ENCODE assay signal across 9 cellular contexts in the genomic region with DNA sequence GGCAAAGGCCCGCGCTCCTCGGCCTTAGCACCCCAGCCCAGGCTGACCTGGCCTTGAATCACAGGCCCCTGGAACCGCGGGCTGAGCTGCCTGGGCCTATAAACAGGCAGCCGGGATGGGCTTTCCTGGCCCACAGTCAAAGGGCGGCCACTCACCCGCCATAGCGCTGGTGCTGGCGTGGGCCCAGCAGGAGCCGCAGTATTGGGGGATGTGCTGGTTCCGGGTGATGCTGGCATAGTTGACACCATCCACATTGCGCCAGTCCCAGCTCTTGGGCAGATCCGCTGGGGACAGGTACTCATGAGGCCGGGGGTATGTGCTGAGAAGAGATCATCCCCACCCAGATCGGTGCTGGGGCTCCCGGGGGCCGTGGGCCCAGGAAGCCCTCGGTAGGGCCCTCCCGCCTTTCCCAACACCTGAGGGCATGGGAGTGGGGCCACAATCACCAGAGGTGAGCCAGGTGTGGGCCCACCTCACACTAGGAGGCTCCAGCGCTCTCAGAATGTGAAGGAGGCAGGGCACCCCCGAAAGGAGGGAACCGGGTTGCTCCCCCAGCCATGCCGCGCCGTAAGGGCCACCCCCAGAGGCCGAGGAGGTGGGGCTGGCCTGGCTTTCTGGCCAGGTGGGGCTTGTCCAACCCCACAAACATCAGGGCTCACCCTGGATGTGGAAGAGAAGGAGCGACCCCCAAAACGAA. TPM values are rescaled to one million over a fixed set of nuclear protein-coding genes. Genes with fewer than 3 reads are reported as not detected.
A peak's percentile ranks its signal among the peaks of the same experiment; 100 is the strongest.
DNase-seq lines count a peak whose midpoint lies in the region; ATAC-seq and TF ChIP-seq lines count a peak whose summit lies in the region.
"Had no signal": no experiment of that assay in that cellular context is flagged by ENCODE, and none has a peak within 500 bp of the region (broad histone marks: within the 10 kb centered on the region; RNA-seq: fewer than 3 reads in every experiment).

No MANE protein-coding gene starts in this region.

- H3K4me2 ChIP-seq in GM23338: peak overlapping the region; percentile 96

- peak overlapping the region; percentile 81 for H2AFZ ChIP-seq in GM23338

- H3K27me3 Mint-ChIP-seq in GM23338 (ENCODE audit: insufficient read depth, low read depth, poor library complexity): peaks cover 24% of the 10 kb centered on the region
- no peaks in the 10 kb centered on the region for H3K27me3 Mint-ChIP-seq in activated B cell treated with CpG ODN at 0.5 μM for 24 hours
- peaks cover 15% of the 10 kb centered on the region for H3K27me3 Mint-ChIP-seq in glutamatergic neuron (ENCODE audit: unreplicated experiment)

- H3K9me3 Mint-ChIP-seq in GM23338: no peaks in the 10 kb centered on the region
- no peaks in the 10 kb centered on the region for H3K9me3 Mint-ChIP-seq in activated B cell treated with CpG ODN at 0.5 μM for 24 hours
- peaks cover 5% of the 10 kb centered on the region for H3K9me3 Mint-ChIP-seq in glutamatergic neuron (ENCODE audit: unreplicated experiment)

- intact Hi-C loops in activated B cell treated with CpG ODN at 0.5 μM for 24 hours (cut with micrococcal nuclease): loop anchor here (1.0 to 10.0 kb wide), 7 partner anchors 136 to 1616 kb away; a partner anchor contains a TSS

- peak; percentile 33 for DNase-seq in GM23338 (ENCODE audit: low spot score)
- DNase-seq in activated B cell treated with CpG ODN at 0.5 μM for 24 hours: no peak
- DNase-seq in glutamatergic neuron: peak; percentile 6
- no peak for DNase-seq in retinal pigment epithelial cell (ENCODE audit: low read depth)
- no peak for DNase-seq in NCI-H1105 treated with DMSO at 0.1 percent for 48 hours (lab: John Stamatoyannopoulos, UW)
- no peak for DNase-seq in NCI-H2081 (lab: John Stamatoyannopoulos, UW)
- no peak for DNase-seq in Kasumi-1 (lab: John Stamatoyannopoulos, UW)

- H3K27me3 ChIP-seq in GM23338 (ENCODE audit: insufficient read depth): peaks cover 11% of the 10 kb centered on the region

- POLR2A ChIA-PET in activated B cell treated with CpG ODN at 0.5 μM for 24 hours (lab: Charles Lee): interaction anchor here (0.6 to 5.1 kb wide), 11 partner anchors 11 to 1617 kb away, joined by 3 to 88 read pairs (median 20); a partner anchor contains a TSS

- ATAC-seq in GM23338 (peak; percentile 21), activated B cell treated with CpG ODN at 0.5 μM for 24 hours (ENCODE audit: low read depth) (no peak), HG03520 (IDR thresholded peaks at IDR 0.05; ENCODE audit: unreplicated experiment) (no peak)

- H3K4me3 ChIP-seq in GM23338: peak overlapping the region; percentile 65
- H3K4me3 ChIP-seq in retinal pigment epithelial cell (ENCODE audit: low read length): peak overlapping the region; percentile 55

- CTCF ChIA-PET in activated B cell treated with CpG ODN at 0.5 μM for 24 hours (lab: Charles Lee): interaction anchor here (1.2 to 1.8 kb wide), 2 partner anchors 26 to 27 kb away, joined by 3 to 4 read pairs; a partner anchor contains a TSS

- H3K36me3 Mint-ChIP-seq in GM23338 (ENCODE audit: low read depth) (no peaks in the 10 kb centered on the region; the same call in 2 of the 3 replicates), activated B cell treated with CpG ODN at 0.5 μM for 24 hours (ENCODE audit: low read depth) (peaks cover 42% of the 10 kb centered on the region), glutamatergic neuron (ENCODE audit: unreplicated experiment) (no peaks in the 10 kb centered on the region)

- peaks cover 24% of the 10 kb centered on the region for H3K4me1 Mint-ChIP-seq in GM23338
- peaks cover 63% of the 10 kb centered on the region for H3K4me1 Mint-ChIP-seq in activated B cell treated with CpG ODN at 0.5 μM for 24 hours
- no peaks in the 10 kb centered on the region for H3K4me1 Mint-ChIP-seq in glutamatergic neuron (ENCODE audit: low read depth, unreplicated experiment)

- H3K4me3 Mint-ChIP-seq in GM23338 (peak overlapping the region; percentile 65; the same call in 2 of the 3 replicates), activated B cell treated with CpG ODN at 0.5 μM for 24 hours (peak overlapping the region; percentile 91), glutamatergic neuron (ENCODE audit: unreplicated experiment) (peak overlapping the region; percentile 42)

- H3K9me2 ChIP-seq in GM23338 (ENCODE audit: insufficient read depth): no peaks in the 10 kb centered on the region

- peaks cover 1% of the 10 kb centered on the region; the same call in 1 of the 2 replicates for H3K4me1 ChIP-seq in GM23338 (ENCODE audit: insufficient read depth)

- H3F3A ChIP-seq in GM23338 (replicated peaks; ENCODE audit: low read depth): no peaks in the 10 kb centered on the region

- H3K27ac Mint-ChIP-seq in GM23338 (no peak overlapping the region), activated B cell treated with CpG ODN at 0.5 μM for 24 hours (peak overlapping the region; percentile 99), glutamatergic neuron (ENCODE audit: unreplicated experiment) (no peak overlapping the region)

- no peaks in the 10 kb centered on the region for H3K79me2 ChIP-seq in GM23338 (replicated peaks; ENCODE audit: insufficient read depth)

- no peaks in the 10 kb centered on the region for H3K36me3 ChIP-seq in GM23338 (ENCODE audit: insufficient read depth)

- no peak; a peak in 1 of 4 replicates for TF ChIP-seq CTCF in GM23338 (conservative IDR thresholded peaks at IDR 0.05; ENCODE audit: low read depth in 2 of 2)
- TF ChIP-seq CTCF in activated B cell treated with CpG ODN at 0.5 μM for 24 hours (IDR thresholded peaks at IDR 0.05): no peak
- no peak for TF ChIP-seq CTCF in glutamatergic neuron (IDR thresholded peaks at IDR 0.05; ENCODE audit: partially characterized antibody, unreplicated experiment)
- TF ChIP-seq CTCF in retinal pigment epithelial cell (conservative IDR thresholded peaks at IDR 0.05; ENCODE audit: low read depth, low read length): no peak

- H3K27ac ChIP-seq in GM23338 (ENCODE audit: low read depth): no peak overlapping the region

- H4K20me1 ChIP-seq in GM23338 (replicated peaks; ENCODE audit: insufficient read depth): 0 out of 2 replicates have a peak, but pooled peaks cover 5% of the 10 kb centered on the region

TF ChIP-seq in GM23338, 12 proteins besides CTCF, POLR2A, EP300 and RAD21:
- TF ChIP-seq JUNB (IDR thresholded peaks at IDR 0.05; ENCODE audit: unreplicated experiment) (no peak), NANOG (IDR thresholded peaks at IDR 0.05; ENCODE audit: borderline replicate concordance) (no peak), ZNF114 (CRISPR knock-in tag; IDR thresholded peaks at IDR 0.05) (no peak), EZH2 (IDR thresholded peaks at IDR 0.05; ENCODE audit: low read depth, unreplicated experiment) (no peak), STAT1 (IDR thresholded peaks at IDR 0.05; ENCODE audit: unreplicated experiment) (no peak)
- TF ChIP-seq, protein P1, sequence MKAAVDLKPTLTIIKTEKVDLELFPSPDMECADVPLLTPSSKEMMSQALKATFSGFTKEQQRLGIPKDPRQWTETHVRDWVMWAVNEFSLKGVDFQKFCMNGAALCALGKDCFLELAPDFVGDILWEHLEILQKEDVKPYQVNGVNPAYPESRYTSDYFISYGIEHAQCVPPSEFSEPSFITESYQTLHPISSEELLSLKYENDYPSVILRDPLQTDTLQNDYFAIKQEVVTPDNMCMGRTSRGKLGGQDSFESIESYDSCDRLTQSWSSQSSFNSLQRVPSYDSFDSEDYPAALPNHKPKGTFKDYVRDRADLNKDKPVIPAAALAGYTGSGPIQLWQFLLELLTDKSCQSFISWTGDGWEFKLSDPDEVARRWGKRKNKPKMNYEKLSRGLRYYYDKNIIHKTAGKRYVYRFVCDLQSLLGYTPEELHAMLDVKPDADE (IDR thresholded peaks at IDR 0.05): no peak

RNA-seq across cellular contexts. Expression of a gene that starts 0.7 kb away (rescaled TPM):
- total RNA-seq in GM23338 (2014; rRNA removed; shearing (Covaris generic)): 41.4 and 47.7 TPM in 2 replicates
- polyA plus RNA-seq in GM23338 (2016; fragmentation: Nextera tagmentation; extraction: Ambion mirVana): 0.58 and 0.63 TPM in 2 replicates
- 262 and 278 TPM in 2 replicates for total RNA-seq in activated B cell treated with CpG ODN at 0.5 μM for 24 hours
- 13.1 TPM for total RNA-seq in glutamatergic neuron (ENCODE audit: unreplicated experiment)

RNA-seq across cellular contexts. Expression of a gene that starts 12.9 kb away (rescaled TPM):
- total RNA-seq in GM23338 (2014; rRNA removed; shearing (Covaris generic)): not detected in 2 replicates
- polyA plus RNA-seq in GM23338 (2016; fragmentation: Nextera tagmentation; extraction: Ambion mirVana): not detected in 2 replicates
- 0.05 and 0.09 TPM in 2 replicates for total RNA-seq in activated B cell treated with CpG ODN at 0.5 μM for 24 hours
- total RNA-seq in glutamatergic neuron (ENCODE audit: unreplicated experiment): not detected
- total RNA-seq: activated CD8-positive, alpha-beta memory T cell treated with anti-CD3 and anti-CD28 coated beads for 36 hours had no signal

RNA-seq across cellular contexts. Expression of a gene that starts 25.3 kb away (rescaled TPM):
- total RNA-seq in GM23338 (2014; rRNA removed; shearing (Covaris generic)): 67.0 and 75.8 TPM in 2 replicates
- polyA plus RNA-seq in GM23338 (2016; fragmentation: Nextera tagmentation; extraction: Ambion mirVana): 52.1 and 52.9 TPM in 2 replicates
- 97.2 and 107 TPM in 2 replicates for total RNA-seq in activated B cell treated with CpG ODN at 0.5 μM for 24 hours
- 112 TPM for total RNA-seq in glutamatergic neuron (ENCODE audit: unreplicated experiment)

RNA-seq across cellular contexts. Expression of a gene that starts 25.8 kb away (rescaled TPM):
- 8.5 and 12.9 TPM in 2 replicates for total RNA-seq in GM23338 (2014; rRNA removed; shearing (Covaris generic))
- polyA plus RNA-seq in GM23338 (2016; fragmentation: Nextera tagmentation; extraction: Ambion mirVana): 211 and 233 TPM in 2 replicates
- 84.0 and 86.1 TPM in 2 replicates for total RNA-seq in activated B cell treated with CpG ODN at 0.5 μM for 24 hours
- 53.5 TPM for total RNA-seq in glutamatergic neuron (ENCODE audit: unreplicated experiment)

RNA-seq across cellular contexts. Expression of a gene that starts 36.3 kb away (rescaled TPM):
- 43.6 and 47.4 TPM in 2 replicates for total RNA-seq in GM23338 (2014; rRNA removed; shearing (Covaris generic))
- 33.4 and 42.7 TPM in 2 replicates for polyA plus RNA-seq in GM23338 (2016; fragmentation: Nextera tagmentation; extraction: Ambion mirVana)
- total RNA-seq in activated B cell treated with CpG ODN at 0.5 μM for 24 hours (54.2 and 58.4 TPM in 2 replicates), glutamatergic neuron (ENCODE audit: unreplicated experiment) (65.5 TPM)

Comparison
In these comparisons a context has a peak if more than half of its experiments do, and no peak if none do; other contexts are left out.
1. DNase-seq: peak in GM23338 (single experiment) and glutamatergic neuron (single experiment); none in activated B cell treated with CpG ODN at 0.5 μM for 24 hours (single experiment), retinal pigment epithelial cell (single experiment), NCI-H1105 treated with DMSO at 0.1 percent for 48 hours (single experiment), NCI-H2081 (0 of 2) and Kasumi-1 (0 of 2).
2. Peak in every context shown above with its lines, with median percentiles within 50 percentile points of each other: H3K4me3 Mint-ChIP-seq.